In the genomic region with DNA sequence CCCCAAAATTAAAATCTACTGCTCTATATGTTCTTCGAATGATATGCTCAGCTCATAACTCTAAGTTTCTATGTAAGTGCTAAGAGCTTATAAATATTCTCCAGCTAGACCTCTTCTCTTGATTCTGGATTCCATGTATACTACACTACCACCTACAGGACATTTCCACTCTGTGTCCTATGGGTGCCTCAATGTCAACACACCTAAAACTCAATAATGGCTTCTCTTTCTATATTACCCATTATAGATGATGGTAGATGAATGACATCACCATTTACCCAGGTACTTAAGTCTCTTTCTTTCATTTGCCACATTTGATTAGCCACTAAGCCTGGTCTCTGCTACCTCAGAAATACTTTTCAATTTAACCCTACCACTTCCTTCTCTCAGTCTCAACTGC, we compare ENCODE assay signal across 9 cellular contexts. TPM values are rescaled to one million over a fixed set of nuclear protein-coding genes. Genes with fewer than 3 reads are reported as not detected.
DNase-seq lines count a peak whose midpoint lies in the region; TF ChIP-seq lines count a peak whose summit lies in the region.
"Had no signal": no experiment of that assay in that cellular context is flagged by ENCODE, and none has a peak within 500 bp of the region (broad histone marks: within the 10 kb centered on the region; RNA-seq: fewer than 3 reads in every experiment).

No MANE protein-coding gene starts in this region.

- no peak overlapping the region for H3K4me3 ChIP-seq in brain microvascular endothelial cell (ENCODE audit: low read depth, low read length)
- no peak overlapping the region for H3K4me3 ChIP-seq in retinal pigment epithelial cell (ENCODE audit: low read length)
- H3K4me3 ChIP-seq in thyroid gland (replicated peaks in 1 of 3) = no peak overlapping the region

- in situ Hi-C loops in brain microvascular endothelial cell (cut with HindIII; ENCODE audit: low pct_ligation_motif_present, low sequenced_read_pairs) = no loop called here

- H3K4me1 ChIP-seq in thyroid gland = no peaks in the 10 kb centered on the region

- H3K27ac ChIP-seq in brain microvascular endothelial cell (no peak overlapping the region), thyroid gland (no peak overlapping the region)

- TF ChIP-seq CTCF in brain microvascular endothelial cell (IDR thresholded peaks at IDR 0.05; ENCODE audit: low read depth, low read length, missing control alignments) = peak; percentile 34
- peak; percentile 42 for TF ChIP-seq CTCF in retinal pigment epithelial cell (conservative IDR thresholded peaks at IDR 0.05; ENCODE audit: low read depth, low read length)
- no peak for TF ChIP-seq CTCF in thyroid gland (IDR thresholded peaks at IDR 0.05)

- H3K9me3 ChIP-seq in thyroid gland = no peaks in the 10 kb centered on the region

- no peak for TF ChIP-seq POLR2A in thyroid gland (IDR thresholded peaks at IDR 0.05)

- H3K36me3 ChIP-seq in brain microvascular endothelial cell (replicated peaks) (no peaks in the 10 kb centered on the region), thyroid gland (no peaks in the 10 kb centered on the region)

- intact Hi-C loops in thyroid gland (cut with DNase I) = no loop called here

- WGBS in thyroid gland, 2 donors = 41 to 83% methylated on average over 1 of the region's 1 CpG

- no peaks in the 10 kb centered on the region for H3K27me3 ChIP-seq in brain microvascular endothelial cell (replicated peaks)
- H3K27me3 ChIP-seq in thyroid gland = no peaks in the 10 kb centered on the region

- peak; percentile 49 for DNase-seq in NCI-H345 (lab: John Stamatoyannopoulos, UW)
- DNase-seq in NCI-H345 treated with DMSO at 0.1 percent for 48 hours (lab: John Stamatoyannopoulos, UW; ENCODE audit: unreplicated experiment) = no peak
- peak; percentile 49 for DNase-seq in NCI-H1105 treated with DMSO at 0.1 percent for 48 hours (lab: John Stamatoyannopoulos, UW)
- DNase-seq in brain microvascular endothelial cell = peak; percentile 11
- peak; percentile 5 for DNase-seq in retinal pigment epithelial cell (ENCODE audit: low read depth)
- no peak for DNase-seq in thyroid gland
- no peak for DNase-seq in stimulated activated CD4-positive, alpha-beta T cell treated with anti-CD3 and anti-CD28 coated beads, Interleukin-2, amount 100 ng/mL, for 24 hours
- DNase-seq in inferior parietal cortex (ENCODE audit: extremely low spot score) = no peak
- DNase-seq: CD8-positive, alpha-beta memory T cell had no signal

RNA-seq across cellular contexts. Expression of a gene that starts 41.3 kb away (rescaled TPM):
- 1 to 10 TPM in 3 of 4 donors, under 1 TPM in 1; 0.54 to 2.9 (median 2.0) TPM for total RNA-seq in thyroid gland

Comparison
In these comparisons a context has a peak if more than half of its experiments do, and no peak if none do; other contexts are left out.
1. DNase-seq: peak in NCI-H345 (single experiment), NCI-H1105 treated with DMSO at 0.1 percent for 48 hours (single experiment), brain microvascular endothelial cell (single experiment) and retinal pigment epithelial cell (single experiment); none in NCI-H345 treated with DMSO at 0.1 percent for 48 hours (single experiment), thyroid gland (0 of 2), stimulated activated CD4-positive, alpha-beta T cell treated with anti-CD3 and anti-CD28 coated beads, Interleukin-2, amount 100 ng/mL, for 24 hours (0 of 2) and inferior parietal cortex (single experiment).
2. CTCF ChIP-seq: peak in brain microvascular endothelial cell (single experiment) and retinal pigment epithelial cell (single experiment); none in thyroid gland (0 of 6).